22 cellular contexts compared by ENCODE assay signal in the genomic region with DNA sequence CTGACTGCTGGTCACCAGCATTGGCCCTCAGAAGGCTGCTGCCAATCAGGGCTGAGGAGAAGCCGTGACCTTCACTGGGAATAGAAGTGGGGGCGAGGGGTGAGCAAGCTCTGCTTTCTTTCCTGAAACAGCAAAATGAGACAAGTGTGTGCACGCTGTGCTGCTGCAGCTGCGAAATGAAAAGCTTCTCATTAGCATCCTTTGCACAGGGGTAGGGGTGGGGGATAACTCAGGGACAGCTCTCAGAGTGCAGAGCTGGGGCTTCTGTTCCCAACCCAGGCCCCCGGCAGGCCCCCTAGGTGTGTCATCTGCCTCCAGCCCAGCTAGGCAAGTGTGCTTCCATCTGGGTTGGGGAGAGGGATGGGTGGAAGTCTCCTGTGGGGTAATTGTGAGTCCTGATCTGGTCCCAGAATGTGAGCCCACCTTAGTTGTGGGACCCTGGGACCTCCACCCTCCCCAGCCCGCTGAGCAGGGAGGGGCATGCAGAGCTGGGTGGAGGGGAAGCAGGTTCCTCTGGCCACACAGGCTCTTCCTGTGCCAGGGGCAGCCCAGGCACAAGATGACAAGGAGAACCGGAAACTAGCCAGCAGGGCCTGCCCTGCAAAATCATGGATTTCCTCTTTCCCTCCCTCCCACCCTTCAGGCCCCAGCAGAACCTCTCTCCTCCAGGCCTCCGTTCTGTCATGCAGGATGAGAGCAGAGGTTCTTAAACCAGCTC.
"Had no signal": no experiment of that assay in that cellular context is flagged by ENCODE, and none has a peak within 500 bp of the region (broad histone marks: within the 10 kb centered on the region; RNA-seq: fewer than 3 reads in every experiment).

No MANE protein-coding gene starts in this region.

- H3K4me1 ChIP-seq: lower lobe of right lung, suprapubic skin, thyroid gland, uterus had no signal

- H3K27ac ChIP-seq: coronary artery, esophagus muscularis mucosa, gastrocnemius medialis, lower lobe of right lung, neutrophil, ovary, suprapubic skin, thyroid gland, uterus had no signal

- H3K27ac Mint-ChIP-seq: memory B cell; natural killer cell treated with Interleukin-12 subunit alpha and Interleukin-12 subunit beta and Interleukin-15 and Interleukin-18, amount 100 ng/mL, for 72 hours; type B pancreatic cell had no signal

- H3K4me3 Mint-ChIP-seq: memory B cell; natural killer cell treated with Interleukin-12 subunit alpha and Interleukin-12 subunit beta and Interleukin-15 and Interleukin-18, amount 100 ng/mL, for 72 hours; type B pancreatic cell had no signal

- H3K4me1 Mint-ChIP-seq: memory B cell had no signal

- H3K9me3 Mint-ChIP-seq: natural killer cell treated with Interleukin-12 subunit alpha and Interleukin-12 subunit beta and Interleukin-15 and Interleukin-18, amount 100 ng/mL, for 72 hours had no signal

- H3K27me3 Mint-ChIP-seq: natural killer cell treated with Interleukin-12 subunit alpha and Interleukin-12 subunit beta and Interleukin-15 and Interleukin-18, amount 100 ng/mL, for 72 hours had no signal

- H3K9me3 ChIP-seq: esophagus muscularis mucosa, gastrocnemius medialis, lower lobe of right lung, neutrophil, ovary, suprapubic skin, thyroid gland, uterus had no signal

- H3K36me3 ChIP-seq: esophagus muscularis mucosa, gastrocnemius medialis, lower lobe of right lung, neutrophil, ovary, suprapubic skin, thyroid gland, uterus had no signal

- ATAC-seq: gastrocnemius medialis; left lobe of liver; lower lobe of right lung; natural killer cell treated with Interleukin-12 subunit alpha and Interleukin-12 subunit beta and Interleukin-15 and Interleukin-18, amount 100 ng/mL, for 72 hours; right cardiac atrium; stimulated activated naive CD8-positive, alpha-beta T cell treated with anti-CD3 and anti-CD28 coated beads, Interleukin-15, Interleukin-2, amounts not matched to agents 100 U/mL and 50 U/mL, for 24 hours had no signal

- H3K4me3 ChIP-seq: coronary artery, dorsolateral prefrontal cortex, esophagus muscularis mucosa, gastrocnemius medialis, lower lobe of right lung, ovary, suprapubic skin, thyroid gland, uterus had no signal

- H3K36me3 Mint-ChIP-seq: natural killer cell treated with Interleukin-12 subunit alpha and Interleukin-12 subunit beta and Interleukin-15 and Interleukin-18, amount 100 ng/mL, for 72 hours; type B pancreatic cell had no signal

- H3K27me3 ChIP-seq: dorsolateral prefrontal cortex, esophagus muscularis mucosa, gastrocnemius medialis, neutrophil, ovary, thyroid gland, uterus had no signal

- DNase-seq: dorsolateral prefrontal cortex; effector CD8-positive, alpha-beta T cell; gastrocnemius medialis; glutamatergic neuron; islet precursor cell; lower lobe of right lung; midbrain; ovary; small intestine; stimulated activated CD4-positive, alpha-beta T cell treated with anti-CD3 and anti-CD28 coated beads, Interleukin-2, amount 100 ng/mL, for 48 hours; stimulated activated naive CD8-positive, alpha-beta T cell treated with anti-CD3 and anti-CD28 coated beads, Interleukin-15, Interleukin-2, amounts not matched to agents 100 U/mL and 50 U/mL, for 24 hours; thyroid gland; uterus had no signal
